Comparison of ENCODE assay signal across 8 cellular contexts in genomic region chr16:20676268-20676828, GRCh38. TPM values are rescaled to one million over a fixed set of nuclear protein-coding genes. Genes with fewer than 3 reads are reported as not detected.
DNase-seq lines count a peak whose midpoint lies in the region; ATAC-seq, FAIRE-seq and TF ChIP-seq lines count a peak whose summit lies in the region.

No MANE protein-coding gene starts in this region.

- no peaks in the 10 kb centered on the region for H3K27me3 ChIP-seq in ascending aorta

- no peaks in the 10 kb centered on the region for H3K9me3 Mint-ChIP-seq in mesothelial cell of epicardium

- H3K27me3 Mint-ChIP-seq in mesothelial cell of epicardium (ENCODE audit: low read depth), result no peaks in the 10 kb centered on the region

- H3K4me3 Mint-ChIP-seq in mesothelial cell of epicardium, result peak overlapping the region; percentile 74

- TF ChIP-seq CTCF in ascending aorta (IDR thresholded peaks at IDR 0.05) (no peak), mesothelial cell of epicardium (IDR thresholded peaks at IDR 0.05; ENCODE audit: unreplicated experiment) (no peak)

- no peak for FAIRE-seq in urothelium cell line (lab: Jason Lieb, UNC)

- DNase-seq in Ammon's horn (ENCODE audit: low spot score) (peak; percentile 15), ascending aorta (ENCODE audit: low spot score in 2 of 2) (no peak), mesothelial cell of epicardium (ENCODE audit: low spot score in 2 of 2, unreplicated experiment in 2 of 2) (no peak), urothelium cell line (ENCODE audit: low spot score) (no peak)

- peak overlapping the region; percentile 36 to 61 for H3K4me3 ChIP-seq in ascending aorta

- peak; percentile 20 for ATAC-seq in HG03135 (IDR thresholded peaks at IDR 0.05; ENCODE audit: unreplicated experiment)
- no peak for ATAC-seq in GM19463 (IDR thresholded peaks at IDR 0.05; ENCODE audit: unreplicated experiment)
- no peak for ATAC-seq in HG02588 (IDR thresholded peaks at IDR 0.05; ENCODE audit: unreplicated experiment)
- ATAC-seq in HG03108 (IDR thresholded peaks at IDR 0.05; ENCODE audit: unreplicated experiment), result no peak

- no peaks in the 10 kb centered on the region for H3K9me3 ChIP-seq in ascending aorta

- H3K4me1 ChIP-seq in ascending aorta, result peaks cover 6 to 27% of the 10 kb centered on the region in 2 donors

- peaks cover 56% of the 10 kb centered on the region for H3K4me1 Mint-ChIP-seq in mesothelial cell of epicardium

- no peaks in the 10 kb centered on the region for H3K36me3 ChIP-seq in ascending aorta

- H3K36me3 Mint-ChIP-seq in mesothelial cell of epicardium, result peaks cover 8% of the 10 kb centered on the region

- H3K27ac Mint-ChIP-seq in mesothelial cell of epicardium, result peak overlapping the region; percentile 94

- intact Hi-C loops in ascending aorta (cut with DNase I), result loop anchor here (5.0 kb wide), 1 partner anchor 66 kb away; the partner anchor contains the start of gene THUMPD1

- H3K27ac ChIP-seq in ascending aorta, result peak overlapping the region; percentile 79 to 84

RNA-seq across cellular contexts. Expression of gene ACSM1, which starts 21.1 kb away (rescaled TPM):
- total RNA-seq in ascending aorta (not detected), mesothelial cell of epicardium (0.66 to 0.97 TPM (median 0.76 TPM) in 3 replicates)
